ENCODE assay signal across 18 cellular contexts in the genomic region with DNA sequence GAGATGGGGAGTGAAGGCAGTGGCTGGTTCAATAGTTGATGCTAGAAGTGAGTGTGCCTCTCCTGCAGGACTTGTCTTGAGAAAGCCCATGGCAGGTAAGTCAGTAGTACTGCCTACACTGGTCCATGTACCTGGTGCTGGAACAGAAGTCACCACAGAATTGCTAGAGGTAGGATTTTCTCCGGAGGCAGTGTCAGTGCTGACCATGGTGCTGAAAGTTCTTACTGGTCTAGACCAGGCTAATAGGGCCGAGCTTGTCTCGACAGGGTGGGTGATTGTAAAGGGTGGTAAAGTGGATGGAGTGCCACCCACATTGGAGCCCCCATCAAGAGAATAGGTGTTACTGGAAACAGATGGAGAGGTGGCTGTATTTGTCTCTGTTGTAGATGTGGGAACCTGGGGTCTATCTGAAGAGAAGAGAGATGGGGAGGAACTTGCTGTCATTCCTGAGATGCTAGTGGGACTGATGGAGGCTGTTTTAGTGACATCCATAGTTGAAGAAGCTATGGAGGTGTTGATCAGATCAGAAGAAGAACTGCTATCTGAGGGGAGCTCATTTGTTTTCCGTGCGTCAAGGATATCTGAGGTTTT. TPM values are rescaled to one million over a fixed set of nuclear protein-coding genes. Genes with fewer than 3 reads are reported as not detected.
DNase-seq lines count a peak whose midpoint lies in the region; ATAC-seq lines count a peak whose summit lies in the region.
"Had no signal": no experiment of that assay in that cellular context is flagged by ENCODE, and none has a peak within 500 bp of the region (broad histone marks: within the 10 kb centered on the region; RNA-seq: fewer than 3 reads in every experiment).

No MANE protein-coding gene starts in this region.

- intact Hi-C loops in activated CD4-positive, alpha-beta T cell treated with anti-CD3 and anti-CD28 coated beads for 36 hours (cut with DNase I, micrococcal nuclease) = no loop called here

- H3K27ac Mint-ChIP-seq in activated CD4-positive, alpha-beta T cell treated with anti-CD3 and anti-CD28 coated beads for 36 hours = no peak overlapping the region
- no peak overlapping the region for H3K27ac Mint-ChIP-seq in activated T-cell treated with anti-CD3 and anti-CD28 coated beads, Interleukin-2, amount 50 U/mL, for 72 hours
- H3K27ac Mint-ChIP-seq in activated CD8-positive, alpha-beta memory T cell treated with anti-CD3 and anti-CD28 coated beads, Interleukin-2, amount 10 ng/mL, durations not matched to agents 7 days and 5 days = no peak overlapping the region
- H3K27ac Mint-ChIP-seq: activated T-helper 17 cell treated with anti-CD3 and anti-CD28 coated beads, Interleukin-2, amount 50 U/mL, for 72 hours; WTC11 had no signal

- no peak overlapping the region for H3K4me3 Mint-ChIP-seq in activated CD4-positive, alpha-beta T cell treated with anti-CD3 and anti-CD28 coated beads for 36 hours
- no peak overlapping the region for H3K4me3 Mint-ChIP-seq in activated T-cell treated with anti-CD3 and anti-CD28 coated beads, Interleukin-2, amount 50 U/mL, for 72 hours
- no peak overlapping the region for H3K4me3 Mint-ChIP-seq in activated CD8-positive, alpha-beta memory T cell treated with anti-CD3 and anti-CD28 coated beads, Interleukin-2, amount 10 ng/mL, durations not matched to agents 7 days and 5 days
- H3K4me3 Mint-ChIP-seq: activated T-helper 17 cell treated with anti-CD3 and anti-CD28 coated beads, Interleukin-2, amount 50 U/mL, for 72 hours; WTC11 had no signal

- peaks cover 7% of the 10 kb centered on the region for H3K9me3 Mint-ChIP-seq in activated CD4-positive, alpha-beta T cell treated with anti-CD3 and anti-CD28 coated beads for 36 hours (ENCODE audit: low read depth)
- peaks cover 5 to 15% of the 10 kb centered on the region in 2 donors for H3K9me3 Mint-ChIP-seq in activated T-cell treated with anti-CD3 and anti-CD28 coated beads, Interleukin-2, amount 50 U/mL, for 72 hours
- no peaks in the 10 kb centered on the region for H3K9me3 Mint-ChIP-seq in activated CD8-positive, alpha-beta memory T cell treated with anti-CD3 and anti-CD28 coated beads, Interleukin-2, amount 10 ng/mL, durations not matched to agents 7 days and 5 days (ENCODE audit: low read depth)

- H3K79me1 ChIP-seq in mesendoderm (ENCODE audit: low read length) = no peaks in the 10 kb centered on the region

- H3K36me3 ChIP-seq in adipocyte (ENCODE audit: control insufficient read depth, insufficient read depth, low read length, severe bottlenecking) (no peaks in the 10 kb centered on the region), mesendoderm (ENCODE audit: control insufficient read depth, insufficient read depth, low read length) (no peaks in the 10 kb centered on the region)
- H3K36me3 ChIP-seq: pancreas, SJSA1 had no signal

- no peak overlapping the region for H3K4me3 ChIP-seq in adipocyte (ENCODE audit: low read length)
- H3K4me3 ChIP-seq in mesendoderm (ENCODE audit: low read length) = no peak overlapping the region
- H3K4me3 ChIP-seq: body of pancreas, pancreas, SJSA1 had no signal

- peaks cover 6% of the 10 kb centered on the region for H3K27me3 Mint-ChIP-seq in activated CD4-positive, alpha-beta T cell treated with anti-CD3 and anti-CD28 coated beads for 36 hours
- H3K27me3 Mint-ChIP-seq in activated T-cell treated with anti-CD3 and anti-CD28 coated beads, Interleukin-2, amount 50 U/mL, for 72 hours (ENCODE audit: low read depth) = peaks cover 8% of the 10 kb centered on the region
- H3K27me3 Mint-ChIP-seq in activated CD8-positive, alpha-beta memory T cell treated with anti-CD3 and anti-CD28 coated beads, Interleukin-2, amount 10 ng/mL, durations not matched to agents 7 days and 5 days = no peaks in the 10 kb centered on the region

- peak; percentile 6 for DNase-seq in activated CD4-positive, alpha-beta T cell treated with anti-CD3 and anti-CD28 coated beads for 36 hours
- no peak for DNase-seq in activated CD4-positive, alpha-beta T cell treated with anti-CD3 and anti-CD28 coated beads, Interleukin-2, amount 50 U/mL, for 48 hours
- DNase-seq in M059J (ENCODE audit: low read depth) = peak; percentile 18
- DNase-seq in adipocyte (ENCODE audit: low read depth) = peak; percentile 5
- DNase-seq in mesendoderm = peak; percentile 40
- DNase-seq in activated T-cell treated with anti-CD3 and anti-CD28 coated beads, Interleukin-2, amount 50 U/mL, for 72 hours = no peak
- no peak for DNase-seq in COLO829 (ENCODE audit: low spot score)
- DNase-seq in activated CD8-positive, alpha-beta memory T cell treated with anti-CD3 and anti-CD28 coated beads, Interleukin-2, amount 10 ng/mL, durations not matched to agents 7 days and 5 days = no peak
- DNase-seq: DMS79, HCEC 1CT, hippocampal formation, NCI-H510A treated with DMSO at 0.1 percent for 48 hours, pancreas had no signal

- no peak overlapping the region for H4K5ac ChIP-seq in mesendoderm (ENCODE audit: low read length)

- no peak overlapping the region for H2AK5ac ChIP-seq in mesendoderm (ENCODE audit: low read length)

- ATAC-seq in activated CD4-positive, alpha-beta T cell treated with anti-CD3 and anti-CD28 coated beads for 36 hours = no peak
- ATAC-seq in activated T-cell treated with anti-CD3 and anti-CD28 coated beads, Interleukin-2, amount 50 U/mL, for 72 hours (replicated peaks in 1 of 2) = no peak
- no peak for ATAC-seq in activated CD8-positive, alpha-beta memory T cell treated with anti-CD3 and anti-CD28 coated beads, Interleukin-2, amount 10 ng/mL, durations not matched to agents 7 days and 5 days
- ATAC-seq: activated T-helper 17 cell treated with anti-CD3 and anti-CD28 coated beads, Interleukin-2, amount 50 U/mL, for 72 hours; body of pancreas; WTC11 had no signal

- POLR2A ChIA-PET in activated CD4-positive, alpha-beta T cell treated with anti-CD3 and anti-CD28 coated beads for 36 hours (lab: Charles Lee) = no interaction called here

- H2BK120ac ChIP-seq in mesendoderm (ENCODE audit: low read depth, low read length) = no peak overlapping the region

- no peaks in the 10 kb centered on the region for H3K79me2 ChIP-seq in mesendoderm (ENCODE audit: control insufficient read depth, insufficient read depth, low read length)

- H3K36me3 Mint-ChIP-seq in activated CD4-positive, alpha-beta T cell treated with anti-CD3 and anti-CD28 coated beads for 36 hours (ENCODE audit: low read depth) = no peaks in the 10 kb centered on the region
- no peaks in the 10 kb centered on the region for H3K36me3 Mint-ChIP-seq in activated T-cell treated with anti-CD3 and anti-CD28 coated beads, Interleukin-2, amount 50 U/mL, for 72 hours (ENCODE audit: insufficient read depth in 2 of 2)
- no peaks in the 10 kb centered on the region for H3K36me3 Mint-ChIP-seq in activated CD8-positive, alpha-beta memory T cell treated with anti-CD3 and anti-CD28 coated beads, Interleukin-2, amount 10 ng/mL, durations not matched to agents 7 days and 5 days

- no peak overlapping the region for H2BK5ac ChIP-seq in mesendoderm (ENCODE audit: low read length)

- no peak overlapping the region for H3K4ac ChIP-seq in mesendoderm (ENCODE audit: low read depth, low read length)

- H3K4me1 Mint-ChIP-seq in activated CD4-positive, alpha-beta T cell treated with anti-CD3 and anti-CD28 coated beads for 36 hours = no peaks in the 10 kb centered on the region
- no peaks in the 10 kb centered on the region for H3K4me1 Mint-ChIP-seq in activated T-cell treated with anti-CD3 and anti-CD28 coated beads, Interleukin-2, amount 50 U/mL, for 72 hours (ENCODE audit: low read depth)
- no peaks in the 10 kb centered on the region for H3K4me1 Mint-ChIP-seq in activated CD8-positive, alpha-beta memory T cell treated with anti-CD3 and anti-CD28 coated beads, Interleukin-2, amount 10 ng/mL, durations not matched to agents 7 days and 5 days
- H3K4me1 Mint-ChIP-seq: activated T-helper 17 cell treated with anti-CD3 and anti-CD28 coated beads, Interleukin-2, amount 50 U/mL, for 72 hours; WTC11 had no signal

- H3K18ac ChIP-seq in mesendoderm (ENCODE audit: low read length) = no peak overlapping the region

- no CpG with 5 or more reads among the region's 5 CpGs for WGBS in mesendoderm (ENCODE audit: extremely low coverage, insufficient coverage, low lambda C conversion rate)

- no peak overlapping the region for H3K56ac ChIP-seq in mesendoderm (ENCODE audit: low read length)

- H3K4me2 ChIP-seq in mesendoderm (ENCODE audit: low read length) = no peak overlapping the region

- no peak overlapping the region for H4K8ac ChIP-seq in mesendoderm (ENCODE audit: low read depth, low read length)

- no peak overlapping the region for H3K23ac ChIP-seq in mesendoderm (ENCODE audit: low read length)

- H3K9ac ChIP-seq in adipocyte (ENCODE audit: low read length) (no peak overlapping the region), mesendoderm (ENCODE audit: low read length) (no peak overlapping the region)

- H3K27me3 ChIP-seq in adipocyte (replicated peaks; ENCODE audit: control insufficient read depth, insufficient read depth, low read length) (no peaks in the 10 kb centered on the region), mesendoderm (ENCODE audit: insufficient read depth, low read length, poor library complexity) (no peaks in the 10 kb centered on the region)
- H3K27me3 ChIP-seq: body of pancreas, SJSA1 had no signal

- peaks cover 3% of the 10 kb centered on the region for H3K9me3 ChIP-seq in adipocyte (ENCODE audit: control insufficient read depth, low read length)
- H3K9me3 ChIP-seq: body of pancreas, pancreas had no signal

- H3K27ac ChIP-seq in mesendoderm (ENCODE audit: low read depth, low read length) = no peak overlapping the region
- H3K27ac ChIP-seq: body of pancreas, pancreas, SJSA1 had no signal

- CTCF ChIA-PET in activated CD4-positive, alpha-beta T cell treated with anti-CD3 and anti-CD28 coated beads for 36 hours (lab: Charles Lee) = no interaction called here
- CTCF ChIA-PET in activated CD8-positive, alpha-beta memory T cell treated with anti-CD3 and anti-CD28 coated beads, Interleukin-2, amount 10 ng/mL, durations not matched to agents 7 days and 5 days (lab: Charles Lee) = no interaction called here

- no peaks in the 10 kb centered on the region for H3K4me1 ChIP-seq in adipocyte (ENCODE audit: control insufficient read depth, insufficient read depth, low read length)
- no peaks in the 10 kb centered on the region for H3K4me1 ChIP-seq in mesendoderm (ENCODE audit: control insufficient read depth, low read depth, low read length)
- H3K4me1 ChIP-seq: body of pancreas, pancreas, SJSA1 had no signal

- H2BK15ac ChIP-seq in mesendoderm (replicated peaks; ENCODE audit: low read depth) = no peak overlapping the region

RNA-seq across cellular contexts. Expression of a gene that starts 36.6 kb away (rescaled TPM):
- not detected for total RNA-seq in activated CD4-positive, alpha-beta T cell treated with anti-CD3 and anti-CD28 coated beads for 36 hours
- total RNA-seq in M059J (2014; rRNA removed; shearing (Covaris generic)) = not detected in 2 replicates
- polyA plus RNA-seq in mesendoderm (2013, experiment 1 of 2) = 0.01 TPM
- polyA plus RNA-seq in mesendoderm (2013, experiment 2 of 2) = 0.03 TPM
- total RNA-seq in activated T-cell treated with anti-CD3 and anti-CD28 coated beads, Interleukin-2, amount 50 U/mL, for 72 hours = under 1 TPM in 1 of 2 donors, not detected in 1; 0.05 TPM
- under 1 TPM; 0.02 to 0.12 TPM for total RNA-seq in activated CD8-positive, alpha-beta memory T cell treated with anti-CD3 and anti-CD28 coated beads, Interleukin-2, amount 10 ng/mL, durations not matched to agents 7 days and 5 days
- total RNA-seq: endothelial cell of umbilical vein, SJSA1 had no signal
- polyA plus RNA-seq: endothelial cell of umbilical vein had no signal

Comparison
In these comparisons a context has a peak if more than half of its experiments do, and no peak if none do; other contexts are left out.
1. DNase-seq: peak in activated CD4-positive, alpha-beta T cell treated with anti-CD3 and anti-CD28 coated beads for 36 hours (single experiment), M059J (single experiment), adipocyte (single experiment) and mesendoderm (single experiment); none in activated CD4-positive, alpha-beta T cell treated with anti-CD3 and anti-CD28 coated beads, Interleukin-2, amount 50 U/mL, for 48 hours (0 of 2), activated T-cell treated with anti-CD3 and anti-CD28 coated beads, Interleukin-2, amount 50 U/mL, for 72 hours (0 of 2), COLO829 (single experiment) and activated CD8-positive, alpha-beta memory T cell treated with anti-CD3 and anti-CD28 coated beads, Interleukin-2, amount 10 ng/mL, durations not matched to agents 7 days and 5 days (single experiment).